1 cellular context compared by ENCODE assay signal in the genomic region with DNA sequence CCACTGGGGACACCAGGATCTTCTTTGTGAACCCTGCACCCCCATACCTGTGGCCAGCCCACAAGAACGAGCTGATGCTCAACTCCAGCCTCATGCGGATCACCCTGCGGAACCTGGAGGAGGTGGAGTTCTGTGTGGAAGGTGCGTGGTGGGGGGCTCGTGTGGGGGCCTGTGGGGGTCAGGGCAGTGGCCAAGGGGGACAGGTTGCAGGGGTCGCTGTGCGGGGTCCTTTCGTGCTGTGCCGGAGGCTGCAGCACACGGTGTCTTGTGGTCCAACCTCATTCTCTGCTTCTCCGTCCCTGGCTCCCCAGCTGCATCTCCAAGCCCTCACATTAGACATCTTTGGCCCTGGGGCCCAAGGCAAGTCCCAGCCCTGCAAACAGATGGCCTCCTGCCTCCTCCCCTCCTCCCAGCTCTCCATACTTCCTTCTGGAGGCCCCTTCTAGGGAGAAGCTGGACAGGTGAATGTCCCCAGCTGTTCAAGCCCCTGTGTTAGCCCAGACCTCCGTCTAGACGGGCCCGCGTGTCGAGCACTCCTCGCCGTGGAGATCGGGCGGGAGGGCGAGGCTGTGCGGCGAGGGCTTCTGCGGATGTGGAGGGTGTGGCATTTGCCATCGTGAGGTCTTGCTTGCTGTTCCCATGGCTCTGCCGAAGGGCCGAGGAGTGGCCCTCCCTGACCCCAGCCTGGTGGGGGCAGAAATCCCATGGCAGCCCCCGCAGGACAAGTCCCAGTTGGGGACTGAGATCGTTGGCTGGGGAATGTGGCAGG.
TF ChIP-seq lines count a peak whose summit lies in the region.

No MANE protein-coding gene starts in this region.

TF ChIP-seq in H1, 55 proteins besides CTCF, POLR2A, EP300 and RAD21:
- no peak for TF ChIP-seq KDM1A (IDR thresholded peaks at IDR 0.05; ENCODE audit: borderline replicate concordance, low read length)
- no peak for TF ChIP-seq GABPA (IDR thresholded peaks at IDR 0.05; ENCODE audit: borderline replicate concordance, insufficient read depth, low read length)
- TF ChIP-seq USF2 (IDR thresholded peaks at IDR 0.05; ENCODE audit: low read length) = no peak
- TF ChIP-seq TCF12 (IDR thresholded peaks at IDR 0.05; ENCODE audit: low read depth, low read length) = no peak
- no peak for TF ChIP-seq PHF8 (conservative IDR thresholded peaks at IDR 0.05; ENCODE audit: low read depth, low read length)
- no peak for TF ChIP-seq BACH1 (IDR thresholded peaks at IDR 0.05; ENCODE audit: low read length)
